9 cellular contexts compared by ENCODE assay signal in the genomic region with DNA sequence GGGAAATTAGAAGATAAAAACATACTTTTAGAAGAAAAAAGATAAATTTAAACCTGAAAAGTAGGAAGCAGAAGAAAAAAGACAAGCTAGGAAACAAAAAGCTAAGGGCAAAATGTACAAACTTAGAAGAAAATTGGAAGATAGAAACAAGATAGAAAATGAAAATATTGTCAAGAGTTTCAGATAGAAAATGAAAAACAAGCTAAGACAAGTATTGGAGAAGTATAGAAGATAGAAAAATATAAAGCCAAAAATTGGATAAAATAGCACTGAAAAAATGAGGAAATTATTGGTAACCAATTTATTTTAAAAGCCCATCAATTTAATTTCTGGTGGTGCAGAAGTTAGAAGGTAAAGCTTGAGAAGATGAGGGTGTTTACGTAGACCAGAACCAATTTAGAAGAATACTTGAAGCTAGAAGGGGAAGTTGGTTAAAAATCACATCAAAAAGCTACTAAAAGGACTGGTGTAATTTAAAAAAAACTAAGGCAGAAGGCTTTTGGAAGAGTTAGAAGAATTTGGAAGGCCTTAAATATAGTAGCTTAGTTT. TPM values are rescaled to one million over a fixed set of nuclear protein-coding genes. Genes with fewer than 3 reads are reported as not detected.
DNase-seq lines count a peak whose midpoint lies in the region; ATAC-seq and TF ChIP-seq lines count a peak whose summit lies in the region.
"Had no signal": no experiment of that assay in that cellular context is flagged by ENCODE, and none has a peak within 500 bp of the region (broad histone marks: within the 10 kb centered on the region; RNA-seq: fewer than 3 reads in every experiment).

No MANE protein-coding gene starts in this region.

- dilution Hi-C loops in IMR-90 (cut with HindIII; ENCODE audit: low sequenced_read_pairs, unreplicated experiment): no loop called here

- H3K27ac ChIP-seq in AG04450 (ENCODE audit: low read depth, low read length) (peak overlapping the region; percentile 97), IMR-90 (ENCODE audit: insufficient read depth, low read length) (peak overlapping the region; percentile 63; the same call in 1 of the 2 replicates), cingulate gyrus (ENCODE audit: low read depth, low read length) (peak overlapping the region; percentile 100), muscle layer of duodenum (ENCODE audit: low read length) (peak overlapping the region; percentile 100)

- H3K14ac ChIP-seq in IMR-90 (replicated peaks; ENCODE audit: low read depth, low read length): 0 out of 2 replicates have a peak overlapping the region, but pooled peaks have one; percentile 47

- no peak overlapping the region for H2AK9ac ChIP-seq in IMR-90 (replicated peaks; ENCODE audit: low read depth, low read length, poor library complexity)

- DNase-seq in AG04450 (ENCODE audit: low read depth, low spot score) (no peak), IMR-90 (no peak), COR-L47 (lab: John Stamatoyannopoulos, UW) (no peak)
- DNase-seq: cerebellar nuclear complex had no signal

- TF ChIP-seq POLR2A in IMR-90 (IDR thresholded peaks at IDR 0.05; ENCODE audit: low read depth, low read length): no peak

- H3K4me3 ChIP-seq in AG04450 (ENCODE audit: low read depth, low read length): peak overlapping the region; percentile 97
- peak overlapping the region; percentile 72 for H3K4me3 ChIP-seq in IMR-90 (ENCODE audit: insufficient read depth, low read depth, low read length)
- peak overlapping the region; percentile 91 to 96 for H3K4me3 ChIP-seq in muscle layer of duodenum (ENCODE audit: low read depth in 1 of 2, low read length in 2 of 2)

- H3K4me2 ChIP-seq in IMR-90 (ENCODE audit: low read depth, low read length): no peak overlapping the region

- H3K4ac ChIP-seq in IMR-90 (ENCODE audit: low read depth, low read length): no peak overlapping the region

- CTCF ChIA-PET in AG04450 (lab: Charles Lee): interaction anchor here (1.0 to 4.5 kb wide), 5 partner anchors 11 to 118 kb away, joined by 3 to 18 read pairs (median 6); no protein-coding TSS in a partner anchor
- CTCF ChIA-PET in IMR-90 (lab: Yijun Ruan, JAX): interaction anchor here (1.4 to 2.6 kb wide), 3 partner anchors 11 to 28 kb away, joined by 3 to 12 read pairs (median 5); no protein-coding TSS in a partner anchor

- no peak overlapping the region for H2BK120ac ChIP-seq in IMR-90 (ENCODE audit: low read depth, low read length)

- intact Hi-C loops in IMR-90 (cut with micrococcal nuclease): loop anchor here (2.0 kb wide), 2 partner anchors 51 to 79 kb away; no protein-coding TSS in a partner anchor

- BruUV-seq in IMR-90 (replicated peaks; lab: Mats Ljungman, UMichigan): TSS peak; percentile 23

- no peaks in the 10 kb centered on the region for H3K27me3 ChIP-seq in AG04450 (ENCODE audit: control insufficient read depth, insufficient read depth, low read length)
- no peaks in the 10 kb centered on the region for H3K27me3 ChIP-seq in IMR-90 (ENCODE audit: control insufficient read depth, insufficient read depth, low read length)
- H3K27me3 ChIP-seq in muscle layer of duodenum (ENCODE audit: low read depth, low read length): no peaks in the 10 kb centered on the region

- H2BK5ac ChIP-seq in IMR-90 (ENCODE audit: low read depth, low read length, poor library complexity, severe bottlenecking): peak overlapping the region; percentile 96

- peaks cover 29% of the 10 kb centered on the region for H3K36me3 ChIP-seq in IMR-90 (ENCODE audit: control insufficient read depth, insufficient read depth, low read length)
- H3K36me3 ChIP-seq in muscle layer of duodenum (ENCODE audit: control insufficient read depth in 1 of 2, insufficient read depth in 2 of 2, low read length in 2 of 2): peaks cover 45 to 60% of the 10 kb centered on the region in 2 donors

- ATAC-seq in IMR-90 (ENCODE audit: low read depth) (no peak), GM21576 (IDR thresholded peaks at IDR 0.05; ENCODE audit: unreplicated experiment) (no peak), HG02610 (IDR thresholded peaks at IDR 0.05; ENCODE audit: unreplicated experiment) (no peak), GM19395 (IDR thresholded peaks at IDR 0.05; ENCODE audit: unreplicated experiment) (no peak)

- TF ChIP-seq CTCF in AG04450 (IDR thresholded peaks at IDR 0.05; ENCODE audit: low read depth, low read length): no peak
- no peak for TF ChIP-seq CTCF in IMR-90 (conservative IDR thresholded peaks at IDR 0.05; ENCODE audit: low read depth, low read length)

- H4K8ac ChIP-seq in IMR-90 (ENCODE audit: low read depth in 2 of 2, low read length in 2 of 2): peak overlapping the region in 1 of 2 experiments; percentile 11; a peak in 1 of 4 replicates

- no peak overlapping the region for H2BK15ac ChIP-seq in IMR-90 (ENCODE audit: low read depth, low read length)

- peak overlapping the region; percentile 98; the same call in 1 of the 2 replicates for H3K23ac ChIP-seq in IMR-90 (ENCODE audit: low read depth, low read length)

- no peaks in the 10 kb centered on the region; the same call in 1 of the 2 replicates for H3K9me3 ChIP-seq in AG04450 (ENCODE audit: control insufficient read depth, insufficient read depth, low read length)
- no peaks in the 10 kb centered on the region for H3K9me3 ChIP-seq in IMR-90 (ENCODE audit: control insufficient read depth, insufficient read depth, low read length)
- no peaks in the 10 kb centered on the region for H3K9me3 ChIP-seq in muscle layer of duodenum (ENCODE audit: control insufficient read depth in 1 of 2, low read length in 2 of 2)

- no peak overlapping the region for H2AFZ ChIP-seq in IMR-90 (replicated peaks; ENCODE audit: low read length, poor library complexity)

- POLR2A ChIA-PET in AG04450 (lab: Yijun Ruan, JAX): interaction anchor here (0.8 to 21.9 kb wide), 15 partner anchors 8 to 166 kb away, joined by 3 to 999 read pairs (median 12); a partner anchor contains a TSS
- POLR2A ChIA-PET in IMR-90 (lab: Charles Lee; ENCODE audit: unreplicated experiment): interaction anchor here (0.5 to 14.2 kb wide), 37 partner anchors 8 to 1339 kb away, joined by 3 to 494 read pairs (median 5); a partner anchor contains a TSS

- H4K20me1 ChIP-seq in IMR-90 (ENCODE audit: insufficient read depth, low read length): peaks cover 53% of the 10 kb centered on the region

- H4K91ac ChIP-seq in IMR-90 (ENCODE audit: insufficient read depth, low read depth, low read length): no peak overlapping the region

- H3K9ac ChIP-seq in IMR-90 (ENCODE audit: low read depth, low read length): peak overlapping the region; percentile 97

- TF ChIP-seq RAD21 in IMR-90 (IDR thresholded peaks at IDR 0.05; ENCODE audit: low read length): no peak

- peak overlapping the region; percentile 97; the same call in 1 of the 2 replicates for H3K56ac ChIP-seq in IMR-90 (ENCODE audit: extremely low read depth, insufficient read depth, low read length)

- no CpG with 5 or more reads among the region's 1 CpG for WGBS in IMR-90 (ENCODE audit: extremely low coverage in 2 of 2, insufficient read length in 1 of 2), 2 experiments

- H3K9me1 ChIP-seq in IMR-90 (ENCODE audit: insufficient read depth, low read length): no peaks in the 10 kb centered on the region

- H2AK5ac ChIP-seq in IMR-90 (ENCODE audit: low read depth, low read length): no peak overlapping the region

- in situ Hi-C loops in IMR-90 (cut with MboI; ENCODE audit: low sequenced_read_pairs): no loop called here

- H3K4me1 ChIP-seq in IMR-90 (ENCODE audit: control insufficient read depth, insufficient read depth, low read length) (peaks cover 5% of the 10 kb centered on the region), muscle layer of duodenum (ENCODE audit: control insufficient read depth in 1 of 2, insufficient read depth in 2 of 2, low read length in 2 of 2) (peaks cover 4 to 9% of the 10 kb centered on the region in 2 donors)

- peak overlapping the region; percentile 44; the same call in 1 of the 2 replicates for H3K18ac ChIP-seq in IMR-90 (ENCODE audit: low read depth, low read length)

- no peak overlapping the region for H4K5ac ChIP-seq in IMR-90 (ENCODE audit: low read depth, low read length)

- peaks cover 0 to 14% of the 10 kb centered on the region in 2 experiments; a peak in 3 of 4 replicates for H3K79me1 ChIP-seq in IMR-90 (ENCODE audit: low read depth in 1 of 2, low read length in 2 of 2)

- H2BK20ac ChIP-seq in IMR-90 (ENCODE audit: low read depth, low read length): no peak overlapping the region

TF ChIP-seq in IMR-90, 13 proteins besides CTCF, POLR2A, EP300 and RAD21 (continues in another document):
- TF ChIP-seq SMC3 (IDR thresholded peaks at IDR 0.05; ENCODE audit: low read depth, low read length) (no peak), CHD1 (IDR thresholded peaks at IDR 0.05; ENCODE audit: low read depth, low read length) (no peak), MAFK (IDR thresholded peaks at IDR 0.05; ENCODE audit: low read depth, low read length) (no peak), NFE2L2 (IDR thresholded peaks at IDR 0.05; ENCODE audit: low read depth, low read length) (no peak)
- TF ChIP-seq, protein P1, sequence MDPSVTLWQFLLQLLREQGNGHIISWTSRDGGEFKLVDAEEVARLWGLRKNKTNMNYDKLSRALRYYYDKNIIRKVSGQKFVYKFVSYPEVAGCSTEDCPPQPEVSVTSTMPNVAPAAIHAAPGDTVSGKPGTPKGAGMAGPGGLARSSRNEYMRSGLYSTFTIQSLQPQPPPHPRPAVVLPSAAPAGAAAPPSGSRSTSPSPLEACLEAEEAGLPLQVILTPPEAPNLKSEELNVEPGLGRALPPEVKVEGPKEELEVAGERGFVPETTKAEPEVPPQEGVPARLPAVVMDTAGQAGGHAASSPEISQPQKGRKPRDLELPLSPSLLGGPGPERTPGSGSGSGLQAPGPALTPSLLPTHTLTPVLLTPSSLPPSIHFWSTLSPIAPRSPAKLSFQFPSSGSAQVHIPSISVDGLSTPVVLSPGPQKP (IDR thresholded peaks at IDR 0.05; ENCODE audit: borderline replicate concordance, low read depth, low read length): no peak

RNA-seq across cellular contexts. Expression of a gene that starts 0.9 kb away (rescaled TPM):
- 1,149 and 1,465 TPM in 2 replicates for polyA plus RNA-seq in AG04450 (2011; rRNA removed)
- 15,934 and 21,970 TPM in 2 replicates for polyA minus RNA-seq in AG04450 (2011; rRNA and poly(A)+ RNA removed)
- 3,569 and 5,244 TPM in 2 replicates for total RNA-seq in IMR-90 (2012; rRNA removed)
- polyA plus RNA-seq in IMR-90 (2012; rRNA removed): 430 and 636 TPM in 2 replicates
- 4.7 and 16.7 TPM in 2 replicates for polyA plus RNA-seq in IMR-90 (2012; cell fraction: cytosol; rRNA removed)
- 481 and 5,232 TPM in 2 replicates for polyA plus RNA-seq in IMR-90 (2012; cell fraction: nucleus; rRNA removed; ENCODE audit: low replicate concordance)

RNA-seq across cellular contexts. Expression of a gene that starts 25.1 kb away (rescaled TPM):
- polyA plus RNA-seq in AG04450 (2011; rRNA removed) (60.9 and 90.0 TPM in 2 replicates), IMR-90 (2012; rRNA removed) (150 and 172 TPM in 2 replicates)
- polyA minus RNA-seq in AG04450 (2011; rRNA and poly(A)+ RNA removed): 55.8 and 101 TPM in 2 replicates
- total RNA-seq in IMR-90 (2012; rRNA removed): 95.8 and 96.4 TPM in 2 replicates
- polyA plus RNA-seq in IMR-90 (2012; cell fraction: cytosol; rRNA removed): 166 and 172 TPM in 2 replicates
- 173 and 359 TPM in 2 replicates for polyA plus RNA-seq in IMR-90 (2012; cell fraction: nucleus; rRNA removed; ENCODE audit: low replicate concordance)

RNA-seq across cellular contexts. Expression of a gene that starts 58.4 kb away (rescaled TPM):
- polyA plus RNA-seq in AG04450 (2011; rRNA removed) (25.3 and 49.2 TPM in 2 replicates), IMR-90 (2012; rRNA removed) (145 and 216 TPM in 2 replicates)
- 17.7 and 25.7 TPM in 2 replicates for polyA minus RNA-seq in AG04450 (2011; rRNA and poly(A)+ RNA removed)
- total RNA-seq in IMR-90 (2012; rRNA removed): 6.6 and 8.3 TPM in 2 replicates
- polyA plus RNA-seq in IMR-90 (2012; cell fraction: cytosol; rRNA removed): 229 and 255 TPM in 2 replicates
- polyA plus RNA-seq in IMR-90 (2012; cell fraction: nucleus; rRNA removed; ENCODE audit: low replicate concordance): 685 and 1,572 TPM in 2 replicates
